ENCODE assay signal across 1 cellular context in genomic region chr1:200666309-200666708, GRCh38.
TF ChIP-seq lines count a peak whose summit lies in the region.

No MANE protein-coding gene starts in this region.

TF ChIP-seq in endothelial cell of umbilical vein, 7 proteins besides CTCF, POLR2A, EP300 and RAD21 (continued from another document):
- TF ChIP-seq POLR2AphosphoS5 (IDR thresholded peaks at IDR 0.05; ENCODE audit: insufficient read depth, low read depth, low read length) (no peak), MAX (IDR thresholded peaks at IDR 0.05; ENCODE audit: insufficient read depth, insufficient read length) (no peak), GATA2 (IDR thresholded peaks at IDR 0.05; ENCODE audit: insufficient read depth, insufficient read length, low read depth, low read length) (no peak)
TF ChIP-seq in endothelial cell of umbilical vein: peak in this region for 0.
